13 cellular contexts compared by ENCODE assay signal in the genomic region with DNA sequence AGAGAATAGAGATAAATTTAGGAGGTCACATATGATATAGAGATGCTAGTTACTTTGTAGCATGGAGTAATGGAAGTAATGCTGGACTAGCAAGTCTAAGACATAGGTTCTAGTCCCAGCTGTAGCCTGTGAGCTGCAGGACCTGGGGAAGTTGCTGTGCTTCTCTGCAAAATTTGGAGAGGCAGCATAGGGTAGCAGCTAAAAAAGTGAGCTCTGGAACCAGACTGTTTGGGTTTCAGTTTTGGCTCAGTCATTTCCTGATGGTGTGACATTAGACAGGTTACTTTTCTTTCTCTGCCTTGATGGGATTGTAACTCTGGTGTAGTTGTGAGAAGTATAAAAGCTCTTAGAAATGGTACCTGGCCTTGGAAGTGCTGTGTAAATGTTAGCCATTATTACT. TPM values are rescaled to one million over a fixed set of nuclear protein-coding genes. Genes with fewer than 3 reads are reported as not detected.
A peak's percentile ranks its signal among the peaks of the same experiment; 100 is the strongest.
DNase-seq lines count a peak whose midpoint lies in the region; ATAC-seq, FAIRE-seq and TF ChIP-seq lines count a peak whose summit lies in the region.
"Had no signal": no experiment of that assay in that cellular context is flagged by ENCODE, and none has a peak within 500 bp of the region (broad histone marks: within the 10 kb centered on the region; RNA-seq: fewer than 3 reads in every experiment).

No MANE protein-coding gene starts in this region.

- peaks cover 66% of the 10 kb centered on the region for H3K36me3 Mint-ChIP-seq in activated CD4-positive, alpha-beta T cell treated with anti-CD3 and anti-CD28 coated beads, Interleukin-2, amount 10 ng/mL, durations not matched to agents 7 days and 5 days (ENCODE audit: low read depth)
- peaks cover 67% of the 10 kb centered on the region for H3K36me3 Mint-ChIP-seq in activated CD8-positive, alpha-beta T cell treated with anti-CD3 and anti-CD28 coated beads, Interleukin-2, amount 10 ng/mL, durations not matched to agents 7 days and 5 days (ENCODE audit: low read depth)
- H3K36me3 Mint-ChIP-seq in neural crest cell (ENCODE audit: low read depth), result peaks cover 15% of the 10 kb centered on the region
- no peaks in the 10 kb centered on the region for H3K36me3 Mint-ChIP-seq in glutamatergic neuron (ENCODE audit: unreplicated experiment)

- H3K27ac Mint-ChIP-seq in activated CD4-positive, alpha-beta T cell treated with anti-CD3 and anti-CD28 coated beads, Interleukin-2, amount 10 ng/mL, durations not matched to agents 7 days and 5 days, result peak overlapping the region; percentile 79
- peak overlapping the region; percentile 77 for H3K27ac Mint-ChIP-seq in activated CD8-positive, alpha-beta T cell treated with anti-CD3 and anti-CD28 coated beads, Interleukin-2, amount 10 ng/mL, durations not matched to agents 7 days and 5 days
- H3K27ac Mint-ChIP-seq in neural crest cell (ENCODE audit: unreplicated experiment), result peak overlapping the region; percentile 16
- H3K27ac Mint-ChIP-seq in glutamatergic neuron (ENCODE audit: unreplicated experiment), result no peak overlapping the region

- DNase-seq in activated CD4-positive, alpha-beta T cell treated with anti-CD3 and anti-CD28 coated beads, Interleukin-2, amount 10 ng/mL, durations not matched to agents 7 days and 5 days, result peak; percentile 29
- no peak for DNase-seq in activated CD4-positive, alpha-beta T cell treated with anti-CD3 and anti-CD28 coated beads for 4 hours
- DNase-seq in activated CD8-positive, alpha-beta T cell treated with anti-CD3 and anti-CD28 coated beads, Interleukin-2, amount 10 ng/mL, durations not matched to agents 7 days and 5 days, result peak; percentile 32
- DNase-seq in neural crest cell (ENCODE audit: low read depth, low spot score), result no peak
- DNase-seq in frontal cortex (ENCODE audit: low spot score in 2 of 2), result no peak
- DNase-seq in NCI-H345 treated with DMSO at 0.1 percent for 48 hours (lab: John Stamatoyannopoulos, UW; ENCODE audit: unreplicated experiment), result no peak
- DNase-seq in glutamatergic neuron, result no peak
- DNase-seq: DMS 273 treated with DMSO at 0.1 percent for 48 hours, head of caudate nucleus, left colon, NCI-H446 had no signal

- no peaks in the 10 kb centered on the region for H3K9me3 Mint-ChIP-seq in activated CD4-positive, alpha-beta T cell treated with anti-CD3 and anti-CD28 coated beads, Interleukin-2, amount 10 ng/mL, durations not matched to agents 7 days and 5 days
- H3K9me3 Mint-ChIP-seq in activated CD8-positive, alpha-beta T cell treated with anti-CD3 and anti-CD28 coated beads, Interleukin-2, amount 10 ng/mL, durations not matched to agents 7 days and 5 days (ENCODE audit: insufficient read depth), result no peaks in the 10 kb centered on the region
- H3K9me3 Mint-ChIP-seq in neural crest cell, result no peaks in the 10 kb centered on the region
- H3K9me3 Mint-ChIP-seq in glutamatergic neuron (ENCODE audit: unreplicated experiment), result peaks cover 6% of the 10 kb centered on the region

- ATAC-seq in HG02852 (IDR thresholded peaks at IDR 0.05; ENCODE audit: unreplicated experiment), result peak; percentile 20
- ATAC-seq in activated CD8-positive, alpha-beta T cell treated with anti-CD3 and anti-CD28 coated beads, Interleukin-2, amount 10 ng/mL, durations not matched to agents 7 days and 5 days, result no peak
- ATAC-seq: left colon had no signal

- FAIRE-seq in frontal cortex (lab: Jason Lieb, UNC), result no peak
- FAIRE-seq: A204.1 had no signal

- no peaks in the 10 kb centered on the region for H3K27me3 Mint-ChIP-seq in activated CD4-positive, alpha-beta T cell treated with anti-CD3 and anti-CD28 coated beads, Interleukin-2, amount 10 ng/mL, durations not matched to agents 7 days and 5 days
- no peaks in the 10 kb centered on the region for H3K27me3 Mint-ChIP-seq in activated CD8-positive, alpha-beta T cell treated with anti-CD3 and anti-CD28 coated beads, Interleukin-2, amount 10 ng/mL, durations not matched to agents 7 days and 5 days (ENCODE audit: low read depth)
- H3K27me3 Mint-ChIP-seq in neural crest cell (ENCODE audit: low read depth) (no peaks in the 10 kb centered on the region), glutamatergic neuron (ENCODE audit: unreplicated experiment) (no peaks in the 10 kb centered on the region)

- CTCF ChIA-PET in activated CD4-positive, alpha-beta T cell treated with anti-CD3 and anti-CD28 coated beads, Interleukin-2, amount 10 ng/mL, durations not matched to agents 7 days and 5 days (lab: Charles Lee), result interaction anchor here (0.9 to 1.8 kb wide), 4 partner anchors 8 to 140 kb away, joined by 3 to 5 read pairs (median 3); no protein-coding TSS in a partner anchor
- CTCF ChIA-PET in activated CD8-positive, alpha-beta T cell treated with anti-CD3 and anti-CD28 coated beads, Interleukin-2, amount 10 ng/mL, durations not matched to agents 7 days and 5 days (lab: Charles Lee), result interaction anchor here (0.7 to 2.5 kb wide), 6 partner anchors 16 to 397 kb away, joined by 3 to 23 read pairs (median 3); a partner anchor contains a TSS

- POLR2A ChIA-PET in activated CD4-positive, alpha-beta T cell treated with anti-CD3 and anti-CD28 coated beads, Interleukin-2, amount 10 ng/mL, durations not matched to agents 7 days and 5 days (lab: Charles Lee), result interaction anchor here (1.1 kb wide), 1 partner anchor 42 kb away, joined by 3 read pairs; no protein-coding TSS in a partner anchor
- POLR2A ChIA-PET in activated CD8-positive, alpha-beta T cell treated with anti-CD3 and anti-CD28 coated beads, Interleukin-2, amount 10 ng/mL, durations not matched to agents 7 days and 5 days (lab: Charles Lee), result interaction anchor here (1.0 to 3.0 kb wide), 3 partner anchors 10 to 300 kb away, joined by 3 to 11 read pairs (median 4); a partner anchor contains a TSS

- TF ChIP-seq CTCF in neural crest cell (conservative IDR thresholded peaks at IDR 0.05) (no peak), glutamatergic neuron (IDR thresholded peaks at IDR 0.05; ENCODE audit: partially characterized antibody, unreplicated experiment) (no peak)

- peak overlapping the region; percentile 50 for H3K4me3 Mint-ChIP-seq in activated CD4-positive, alpha-beta T cell treated with anti-CD3 and anti-CD28 coated beads, Interleukin-2, amount 10 ng/mL, durations not matched to agents 7 days and 5 days
- peak overlapping the region; percentile 63 for H3K4me3 Mint-ChIP-seq in activated CD8-positive, alpha-beta T cell treated with anti-CD3 and anti-CD28 coated beads, Interleukin-2, amount 10 ng/mL, durations not matched to agents 7 days and 5 days
- H3K4me3 Mint-ChIP-seq in neural crest cell (peak overlapping the region; percentile 74), glutamatergic neuron (ENCODE audit: unreplicated experiment) (no peak overlapping the region)

- peaks cover 67% of the 10 kb centered on the region for H3K4me1 Mint-ChIP-seq in activated CD4-positive, alpha-beta T cell treated with anti-CD3 and anti-CD28 coated beads, Interleukin-2, amount 10 ng/mL, durations not matched to agents 7 days and 5 days
- H3K4me1 Mint-ChIP-seq in activated CD8-positive, alpha-beta T cell treated with anti-CD3 and anti-CD28 coated beads, Interleukin-2, amount 10 ng/mL, durations not matched to agents 7 days and 5 days (ENCODE audit: low read depth), result peaks cover 68% of the 10 kb centered on the region
- H3K4me1 Mint-ChIP-seq in neural crest cell, result peaks cover 48% of the 10 kb centered on the region
- peaks cover 3% of the 10 kb centered on the region for H3K4me1 Mint-ChIP-seq in glutamatergic neuron (ENCODE audit: low read depth, unreplicated experiment)

RNA-seq across cellular contexts. Expression of a gene that starts 3.3 kb away (rescaled TPM):
- 10 to 100 TPM; 40.0 to 40.5 TPM for total RNA-seq in activated CD4-positive, alpha-beta T cell treated with anti-CD3 and anti-CD28 coated beads, Interleukin-2, amount 10 ng/mL, durations not matched to agents 7 days and 5 days
- 10 to 100 TPM; 38.5 to 44.5 TPM for total RNA-seq in activated CD8-positive, alpha-beta T cell treated with anti-CD3 and anti-CD28 coated beads, Interleukin-2, amount 10 ng/mL, durations not matched to agents 7 days and 5 days
- 35.6 TPM in 2 replicates for total RNA-seq in neural crest cell
- 23.2 TPM for total RNA-seq in frontal cortex
- 21.4 TPM for total RNA-seq in glutamatergic neuron (ENCODE audit: unreplicated experiment)

RNA-seq across cellular contexts. Expression of a gene that starts 42.9 kb away (rescaled TPM):
- 10 to 100 TPM; 14.7 to 16.1 TPM for total RNA-seq in activated CD4-positive, alpha-beta T cell treated with anti-CD3 and anti-CD28 coated beads, Interleukin-2, amount 10 ng/mL, durations not matched to agents 7 days and 5 days
- 10 to 100 TPM; 12.2 to 13.0 TPM for total RNA-seq in activated CD8-positive, alpha-beta T cell treated with anti-CD3 and anti-CD28 coated beads, Interleukin-2, amount 10 ng/mL, durations not matched to agents 7 days and 5 days
- 10.3 and 11.1 TPM in 2 replicates for total RNA-seq in neural crest cell
- total RNA-seq in frontal cortex, result 27.7 TPM
- 8.4 TPM for total RNA-seq in glutamatergic neuron (ENCODE audit: unreplicated experiment)

RNA-seq across cellular contexts. Expression of a gene that starts 56.5 kb away (rescaled TPM):
- 1 to 10 TPM; 2.1 TPM for total RNA-seq in activated CD4-positive, alpha-beta T cell treated with anti-CD3 and anti-CD28 coated beads, Interleukin-2, amount 10 ng/mL, durations not matched to agents 7 days and 5 days
- 1 to 10 TPM; 1.5 to 1.6 TPM for total RNA-seq in activated CD8-positive, alpha-beta T cell treated with anti-CD3 and anti-CD28 coated beads, Interleukin-2, amount 10 ng/mL, durations not matched to agents 7 days and 5 days
- total RNA-seq in neural crest cell (3.5 and 3.9 TPM in 2 replicates), frontal cortex (76.2 TPM), glutamatergic neuron (ENCODE audit: unreplicated experiment) (11.4 TPM)

Comparison
In these comparisons a context has a peak if more than half of its experiments do, and no peak if none do; other contexts are left out.
1. DNase-seq: peak in activated CD4-positive, alpha-beta T cell treated with anti-CD3 and anti-CD28 coated beads, Interleukin-2, amount 10 ng/mL, durations not matched to agents 7 days and 5 days (single experiment) and activated CD8-positive, alpha-beta T cell treated with anti-CD3 and anti-CD28 coated beads, Interleukin-2, amount 10 ng/mL, durations not matched to agents 7 days and 5 days (single experiment); none in activated CD4-positive, alpha-beta T cell treated with anti-CD3 and anti-CD28 coated beads for 4 hours (0 of 2), neural crest cell (single experiment), frontal cortex (0 of 2), NCI-H345 treated with DMSO at 0.1 percent for 48 hours (single experiment) and glutamatergic neuron (single experiment).